9 cellular contexts compared by ENCODE assay signal in the genomic region with DNA sequence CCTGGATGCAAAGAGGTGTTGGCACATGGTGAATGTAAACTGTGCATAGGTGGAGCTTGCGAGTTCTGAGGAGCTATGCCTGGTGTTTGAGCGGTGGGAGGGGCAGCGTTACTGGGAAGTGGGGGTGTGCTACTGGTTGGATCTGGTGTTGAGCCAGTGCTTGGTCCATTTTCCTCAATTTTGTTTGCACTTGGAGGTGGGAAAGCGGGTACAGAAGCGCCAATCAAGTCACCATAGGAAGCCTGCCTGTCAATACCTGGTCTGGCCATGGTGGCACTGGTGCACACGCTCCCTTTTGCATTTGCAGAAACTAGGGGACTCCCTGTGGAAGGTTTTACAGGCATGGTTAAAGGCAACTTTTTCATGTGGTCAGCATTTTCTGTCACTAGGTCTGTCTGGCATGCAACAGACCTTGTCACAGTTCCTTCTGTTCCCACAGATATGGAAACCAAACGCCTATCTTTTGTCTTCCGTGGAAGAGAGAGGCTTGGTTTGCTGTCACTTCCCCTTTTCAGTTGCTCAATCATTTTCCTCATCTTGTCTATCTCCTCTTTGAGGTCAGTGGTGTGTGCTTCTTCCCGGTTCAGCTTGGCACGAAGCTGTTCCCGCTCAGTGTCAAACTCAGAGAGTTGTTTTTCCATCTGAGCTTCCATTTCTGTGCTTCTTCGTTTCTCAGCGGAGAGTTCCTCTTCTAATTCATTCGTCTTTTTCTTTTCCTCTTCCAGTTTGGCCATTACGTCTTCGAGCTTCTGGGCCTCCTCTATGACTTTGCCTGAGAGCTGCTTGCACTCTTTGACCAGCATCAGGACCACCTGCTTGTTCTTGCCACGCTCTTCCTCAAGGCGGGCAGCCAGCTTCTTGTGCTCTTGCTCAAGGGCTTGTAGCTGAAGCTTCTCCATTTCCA.
A peak's percentile ranks its signal among the peaks of the same experiment; 100 is the strongest.
DNase-seq lines count a peak whose midpoint lies in the region; ATAC-seq and TF ChIP-seq lines count a peak whose summit lies in the region.
"Had no signal": no experiment of that assay in that cellular context is flagged by ENCODE, and none has a peak within 500 bp of the region (broad histone marks: within the 10 kb centered on the region; RNA-seq: fewer than 3 reads in every experiment).

No MANE protein-coding gene starts in this region.

- no peak overlapping the region for H3K4me3 ChIP-seq in WERI-Rb-1 (ENCODE audit: low read depth, low read length)

- no peaks in the 10 kb centered on the region for H3K36me3 ChIP-seq in WERI-Rb-1

- H3K27ac ChIP-seq in caudate nucleus (ENCODE audit: low read depth, low read length) (peak overlapping the region; percentile 45), WERI-Rb-1 (no peak overlapping the region)
- H3K27ac ChIP-seq: C4-2B had no signal

- peaks cover 62% of the 10 kb centered on the region for H3K27me3 ChIP-seq in WERI-Rb-1 (ENCODE audit: insufficient read depth, low read depth, severe bottlenecking)

- H3K36me3 Mint-ChIP-seq in CD14-positive monocyte = no peaks in the 10 kb centered on the region
- no peaks in the 10 kb centered on the region for H3K36me3 Mint-ChIP-seq in activated T-cell treated with anti-CD3 and anti-CD28 coated beads, Interleukin-2, amount 50 U/mL, for 24 hours (ENCODE audit: low read depth)

- H3K27me3 Mint-ChIP-seq in CD14-positive monocyte (ENCODE audit: low read depth in 3 of 3) = peaks cover 0 to 2% (median 2%) of the 10 kb centered on the region in 3 donors
- H3K27me3 Mint-ChIP-seq in activated T-cell treated with anti-CD3 and anti-CD28 coated beads, Interleukin-2, amount 50 U/mL, for 24 hours = peaks cover 7% of the 10 kb centered on the region

- H3K27ac Mint-ChIP-seq in CD14-positive monocyte = peak overlapping the region; percentile 80 to 93 (median 89)
- no peak overlapping the region for H3K27ac Mint-ChIP-seq in activated T-cell treated with anti-CD3 and anti-CD28 coated beads, Interleukin-2, amount 50 U/mL, for 24 hours

- intact Hi-C loops in CD14-positive monocyte (cut with micrococcal nuclease) = no loop called here

- peak; percentile 45 for ATAC-seq in GM19455 (IDR thresholded peaks at IDR 0.05; ENCODE audit: unreplicated experiment)
- ATAC-seq in HG03354 (IDR thresholded peaks at IDR 0.05; ENCODE audit: poor library complexity, severe bottlenecking, unreplicated experiment) = peak; percentile 73

- no peaks in the 10 kb centered on the region for H3K9me3 ChIP-seq in WERI-Rb-1 (ENCODE audit: severe bottlenecking)

- peaks cover 21% of the 10 kb centered on the region for H3K4me1 Mint-ChIP-seq in CD14-positive monocyte
- H3K4me1 Mint-ChIP-seq in activated T-cell treated with anti-CD3 and anti-CD28 coated beads, Interleukin-2, amount 50 U/mL, for 24 hours (ENCODE audit: low read depth) = peaks cover 3% of the 10 kb centered on the region

- DNase-seq in CD14-positive monocyte (ENCODE audit: low spot score) (no peak), caudate nucleus (lab: John Stamatoyannopoulos, UW) (no peak), WERI-Rb-1 (no peak), iPS-NIHi11 (ENCODE audit: low spot score) (no peak)
- DNase-seq in stimulated activated CD4-positive, alpha-beta T cell treated with anti-CD3 and anti-CD28 coated beads, Interleukin-4, amount 100 ng/mL, for 24 hours = no peak
- DNase-seq in activated T-cell treated with anti-CD3 and anti-CD28 coated beads, Interleukin-2, amount 50 U/mL, for 24 hours = no peak

- peak overlapping the region; percentile 68 to 80 for H3K4me3 Mint-ChIP-seq in CD14-positive monocyte
- no peak overlapping the region for H3K4me3 Mint-ChIP-seq in activated T-cell treated with anti-CD3 and anti-CD28 coated beads, Interleukin-2, amount 50 U/mL, for 24 hours

- peaks cover 0 to 3% (median 0%) of the 10 kb centered on the region in 7 donors for H3K9me3 Mint-ChIP-seq in CD14-positive monocyte
- no peaks in the 10 kb centered on the region for H3K9me3 Mint-ChIP-seq in activated T-cell treated with anti-CD3 and anti-CD28 coated beads, Interleukin-2, amount 50 U/mL, for 24 hours

- TF ChIP-seq CTCF in CD14-positive monocyte (IDR thresholded peaks at IDR 0.05) = peak; percentile 2
- no peak for TF ChIP-seq CTCF in WERI-Rb-1 (IDR thresholded peaks at IDR 0.05; ENCODE audit: low read depth, low read length)
